In the genomic region with DNA sequence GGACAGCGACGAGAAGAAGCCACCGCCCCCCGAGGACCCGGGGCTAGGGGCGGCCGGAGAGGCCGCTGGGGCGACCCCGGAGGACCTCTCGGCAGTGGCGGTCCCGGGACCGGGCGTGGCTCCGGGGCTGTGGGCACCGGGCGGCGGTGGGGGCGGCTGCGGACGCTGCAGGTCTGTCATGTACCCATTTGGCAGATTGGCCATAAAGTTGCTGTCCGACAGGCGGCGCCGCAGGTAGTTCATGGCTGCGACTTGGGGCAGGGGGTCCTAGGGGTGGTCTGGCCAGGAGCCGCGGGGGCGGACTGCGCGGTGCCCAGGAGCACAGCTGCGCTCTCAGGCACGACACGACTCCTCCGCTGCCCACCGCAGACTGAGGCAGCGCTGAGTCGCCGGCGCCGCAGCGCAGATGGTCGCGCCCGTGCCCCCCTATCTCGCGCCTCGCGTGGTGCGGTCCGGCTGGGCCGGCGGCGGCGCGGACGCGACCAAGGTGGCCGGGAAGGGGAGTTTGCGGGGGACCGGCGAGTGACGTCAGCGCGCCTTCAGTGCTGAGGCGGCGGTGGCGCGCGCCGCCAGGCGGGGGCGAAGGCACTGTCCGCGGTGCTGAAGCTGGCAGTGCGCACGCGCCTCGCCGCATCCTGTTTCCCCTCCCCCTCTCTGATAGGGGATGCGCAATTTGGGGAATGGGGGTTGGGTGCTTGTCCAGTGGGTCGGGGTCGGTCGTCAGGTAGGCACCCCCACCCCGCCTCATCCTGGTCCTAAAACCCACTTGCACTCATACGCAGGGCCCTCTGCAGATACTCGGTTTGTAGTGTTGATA, we compare ENCODE assay signal across 8 cellular contexts. TPM values are rescaled to one million over a fixed set of nuclear protein-coding genes. Genes with fewer than 3 reads are reported as not detected.
A peak's percentile ranks its signal among the peaks of the same experiment; 100 is the strongest.
DNase-seq lines count a peak whose midpoint lies in the region; ATAC-seq and TF ChIP-seq lines count a peak whose summit lies in the region.

A gene (minus strand): TSS at position 372 of the 817 bp plus-strand sequence. CDS start 129 bp downstream, at position 243.

- CTCF ChIA-PET in RWPE1 (lab: Yijun Ruan, JAX), result interaction anchor here (0.7 kb wide), 1 partner anchor 23 kb away, joined by 3 read pairs; no protein-coding TSS in a partner anchor

- no peak within 1 kb of the TSS for H2AFZ ChIP-seq in neural progenitor cell (replicated peaks)

- no peaks in the 10 kb centered on the region for H3K9me3 ChIP-seq in neural progenitor cell (ENCODE audit: low read depth)

- H3K4me1 ChIP-seq in neural progenitor cell, result no peaks in the 10 kb centered on the region

- no peaks in the 10 kb centered on the region for H3K79me2 ChIP-seq in neural progenitor cell (ENCODE audit: low read depth)

- H3K27me3 ChIP-seq in neural progenitor cell, result peaks cover 7% of the 10 kb centered on the region

- H3K36me3 Mint-ChIP-seq in neural progenitor cell, result no peaks in the 10 kb centered on the region

- H3K9ac ChIP-seq in neural progenitor cell, result no peak within 1 kb of the TSS

- peak; percentile 94 for DNase-seq in AG20443 (ENCODE audit: low spot score)
- peak; percentile 22 for DNase-seq in KG1 (lab: John Stamatoyannopoulos, UW)
- DNase-seq in RWPE1 (ENCODE audit: low spot score), result peak; percentile 81
- DNase-seq in activated effector memory CD4-positive, alpha-beta T cell treated with Interleukin-2 at 50 U/mL for 16 hours, result peak; percentile 70
- DNase-seq in fibroblast of the conjunctiva (ENCODE audit: low read depth), result peak; percentile 40
- peak; percentile 93 for DNase-seq in neural progenitor cell (ENCODE audit: low spot score)
- peak; percentile 82 for DNase-seq in stimulated activated naive CD8-positive, alpha-beta T cell treated with anti-CD3 and anti-CD28 coated beads, Interleukin-15, Interleukin-2, amounts not matched to agents 100 U/mL and 50 U/mL, for 24 hours

- peak within 1 kb of the TSS; percentile 38 for H3K4me3 ChIP-seq in neural progenitor cell

- H3K4me1 Mint-ChIP-seq in neural progenitor cell, result peaks cover 3% of the 10 kb centered on the region

- ATAC-seq in GM19397 (IDR thresholded peaks at IDR 0.05; ENCODE audit: unreplicated experiment), result peak; percentile 82
- ATAC-seq in stimulated activated naive CD8-positive, alpha-beta T cell treated with anti-CD3 and anti-CD28 coated beads, Interleukin-15, Interleukin-2, amounts not matched to agents 100 U/mL and 50 U/mL, for 24 hours, result peak; percentile 74

- no peak within 1 kb of the TSS for H3K27ac Mint-ChIP-seq in neural progenitor cell

- no peaks in the 10 kb centered on the region for H3F3A ChIP-seq in neural progenitor cell (ENCODE audit: low read depth)

- H3K4me2 ChIP-seq in neural progenitor cell, result peak within 1 kb of the TSS; percentile 62

- no peaks in the 10 kb centered on the region for H4K20me1 ChIP-seq in neural progenitor cell (ENCODE audit: low read depth)

- H3K36me3 ChIP-seq in neural progenitor cell, result no peaks in the 10 kb centered on the region

- TF ChIP-seq CTCF in RWPE1 (conservative IDR thresholded peaks at IDR 0.05; ENCODE audit: low read depth), result no peak
- peak; percentile 9 for TF ChIP-seq CTCF in neural progenitor cell (IDR thresholded peaks at IDR 0.05)

- H3K27ac ChIP-seq in RWPE1 (no peak within 1 kb of the TSS), neural progenitor cell (no peak within 1 kb of the TSS)

- H3K9me3 Mint-ChIP-seq in neural progenitor cell, result peaks cover 15% of the 10 kb centered on the region

- peaks cover 32% of the 10 kb centered on the region for H3K27me3 Mint-ChIP-seq in neural progenitor cell (ENCODE audit: insufficient read depth, low read depth)

- POLR2A ChIA-PET in RWPE1 (lab: Yijun Ruan, JAX; ENCODE audit: low non-redundant PET), result no interaction called here

- H3K4me3 Mint-ChIP-seq in neural progenitor cell, result peak within 1 kb of the TSS; percentile 75

RNA-seq across cellular contexts. Expression of the gene that starts here (rescaled TPM):
- total RNA-seq in neural progenitor cell (ENCODE audit: low replicate concordance), result 0.53 TPM in 1 of 2 replicates, not detected in the other

Comparison
In these comparisons a context has a peak if more than half of its experiments do, and no peak if none do; other contexts are left out.
1. Peak in DNase-seq, H3K4me3 ChIP-seq and H3K4me2 ChIP-seq in neural progenitor cell; RNA of the gene not detected or under 1 TPM.
2. DNase-seq: peak in every context shown above with its lines; median percentile 94 in AG20443; 93 in neural progenitor cell; 82 in stimulated activated naive CD8-positive, alpha-beta T cell treated with anti-CD3 and anti-CD28 coated beads, Interleukin-15, Interleukin-2, amounts not matched to agents 100 U/mL and 50 U/mL, for 24 hours; 81 in RWPE1; 70 in activated effector memory CD4-positive, alpha-beta T cell treated with Interleukin-2 at 50 U/mL for 16 hours; 40 in fibroblast of the conjunctiva; 22 in KG1.